ENCODE assay signal across 10 cellular contexts in genomic region chr9:125238127-125238914, GRCh38. TPM values are rescaled to one million over a fixed set of nuclear protein-coding genes. Genes with fewer than 3 reads are reported as not detected.
A peak's percentile ranks its signal among the peaks of the same experiment; 100 is the strongest.
DNase-seq lines count a peak whose midpoint lies in the region; ATAC-seq, FAIRE-seq and TF ChIP-seq lines count a peak whose summit lies in the region.
"Had no signal": no experiment of that assay in that cellular context is flagged by ENCODE, and none has a peak within 500 bp of the region (broad histone marks: within the 10 kb centered on the region; RNA-seq: fewer than 3 reads in every experiment).

No MANE protein-coding gene starts in this region.

- H3K27me3 ChIP-seq in GM06990 (replicated peaks; ENCODE audit: control insufficient read depth, insufficient read depth, low read length), result no peaks in the 10 kb centered on the region
- no peaks in the 10 kb centered on the region for H3K27me3 ChIP-seq in endothelial cell of umbilical vein (ENCODE audit: control insufficient read depth in 2 of 2, insufficient read depth in 2 of 2, low read length in 2 of 2)
- H3K27me3 ChIP-seq: esophagus squamous epithelium had no signal

- no peak for FAIRE-seq in endothelial cell of umbilical vein (lab: Jason Lieb, UNC)

- H3K27me3 Mint-ChIP-seq in osteocyte (ENCODE audit: unreplicated experiment), result no peaks in the 10 kb centered on the region

- H3K9me3 Mint-ChIP-seq in osteocyte (ENCODE audit: unreplicated experiment), result no peaks in the 10 kb centered on the region

- peak overlapping the region; percentile 93 for H3K4me2 ChIP-seq in endothelial cell of umbilical vein (ENCODE audit: insufficient read depth, low read length)

- peak overlapping the region; percentile 99 for H3K4me3 ChIP-seq in GM06990 (replicated peaks; ENCODE audit: low read depth, low read length)
- H3K4me3 ChIP-seq in endothelial cell of umbilical vein (replicated peaks in 1 of 3; ENCODE audit: insufficient read depth in 1 of 3, low read depth in 1 of 3, low read length in 3 of 3), result peak overlapping the region in 2 of 3 experiments; percentile 96 to 97

- CTCF ChIA-PET in endothelial cell of umbilical vein (lab: Charles Lee), result interaction anchor here (0.7 kb wide), 1 partner anchor 382 kb away, joined by 3 read pairs; no protein-coding TSS in a partner anchor

- peaks cover 68% of the 10 kb centered on the region for H3K4me1 Mint-ChIP-seq in osteocyte (ENCODE audit: unreplicated experiment)

- dilution Hi-C loops in endothelial cell of umbilical vein (cut with MboI; ENCODE audit: extremely low pct_ligation_motif_present, low sequenced_read_pairs), result no loop called here

- peaks cover 43% of the 10 kb centered on the region for H3K36me3 Mint-ChIP-seq in osteocyte (ENCODE audit: unreplicated experiment)

- TF ChIP-seq CTCF in GM06990 (IDR thresholded peaks at IDR 0.05; ENCODE audit: insufficient read depth, low read length, poor library complexity, severe bottlenecking), result no peak
- no peak for TF ChIP-seq CTCF in endothelial cell of umbilical vein (IDR thresholded peaks at IDR 0.05; ENCODE audit: extremely low read depth in 1 of 2, insufficient read depth in 1 of 2, low read depth in 1 of 2, low read length in 2 of 2)
- TF ChIP-seq CTCF in osteocyte (IDR thresholded peaks at IDR 0.05), result no peak

- peak overlapping the region; percentile 89 for H3K4me3 Mint-ChIP-seq in osteocyte (ENCODE audit: unreplicated experiment)

- no peak overlapping the region for H2AFZ ChIP-seq in endothelial cell of umbilical vein (ENCODE audit: low read depth, low read length)

- no TSS peak for BruUV-seq in endothelial cell of umbilical vein (replicated peaks; lab: Mats Ljungman, UMichigan)

- intact Hi-C loops in endothelial cell of umbilical vein (cut with micrococcal nuclease), result no loop called here

- DNase-seq in GM06990 (ENCODE audit: extremely low read depth, insufficient read length) (no peak), RKO (ENCODE audit: low spot score) (peak; percentile 78), endothelial cell of umbilical vein (ENCODE audit: low read depth, low spot score) (peak; percentile 10), osteocyte (ENCODE audit: extremely low spot score, unreplicated experiment) (no peak), NCI-H510A treated with DMSO at 0.1 percent for 48 hours (lab: John Stamatoyannopoulos, UW) (no peak), T1000 (lab: John Stamatoyannopoulos, UW) (no peak)
- DNase-seq: esophagus squamous epithelium, SW 1271 had no signal

- H3K27ac ChIP-seq in endothelial cell of umbilical vein (ENCODE audit: insufficient read depth, low read depth, low read length), result no peak overlapping the region
- H3K27ac ChIP-seq: esophagus squamous epithelium had no signal

- H3K36me3 ChIP-seq in GM06990 (ENCODE audit: control insufficient read depth, insufficient read depth, low read length) (peaks cover 15% of the 10 kb centered on the region), endothelial cell of umbilical vein (ENCODE audit: control insufficient read depth in 2 of 2, extremely low read depth in 1 of 2, insufficient read depth in 2 of 2, low read length in 2 of 2) (peaks cover 23 to 30% of the 10 kb centered on the region in 2 experiments)

- peak overlapping the region; percentile 19 for H3K27ac Mint-ChIP-seq in osteocyte (ENCODE audit: unreplicated experiment)

- peak; percentile 33 for TF ChIP-seq POLR2A in endothelial cell of umbilical vein (IDR thresholded peaks at IDR 0.05; ENCODE audit: low read depth, low read length)

- H3K4me1 ChIP-seq in endothelial cell of umbilical vein (ENCODE audit: control insufficient read depth, extremely low read depth, insufficient read depth, low read length), result peaks cover 44% of the 10 kb centered on the region

- ATAC-seq in GM18520 (IDR thresholded peaks at IDR 0.05; ENCODE audit: unreplicated experiment), result no peak
- ATAC-seq in HG03045 (IDR thresholded peaks at IDR 0.05; ENCODE audit: unreplicated experiment), result no peak

- H4K20me1 ChIP-seq in endothelial cell of umbilical vein (replicated peaks; ENCODE audit: control insufficient read depth, extremely low read depth, insufficient read depth, low read length), result peaks cover 16% of the 10 kb centered on the region

- H3K9ac ChIP-seq in endothelial cell of umbilical vein (replicated peaks; ENCODE audit: extremely low read depth, insufficient read depth, low read length), result peak overlapping the region; percentile 32

- H3K9me3 ChIP-seq in endothelial cell of umbilical vein (replicated peaks; ENCODE audit: control insufficient read depth, insufficient read depth, low read length), result no peaks in the 10 kb centered on the region
- H3K9me3 ChIP-seq: esophagus squamous epithelium had no signal

- POLR2A ChIA-PET in endothelial cell of umbilical vein (lab: Charles Lee), result interaction anchor here (1.1 to 1.5 kb wide), 2 partner anchors 22 to 23 kb away, joined by 3 to 4 read pairs; partner anchors contain the start of gene GAPVD1

- peaks cover 57% of the 10 kb centered on the region for H3K79me2 ChIP-seq in endothelial cell of umbilical vein (ENCODE audit: control insufficient read depth, insufficient read depth, low read length)

- no peaks in the 10 kb centered on the region for H3K9me1 ChIP-seq in endothelial cell of umbilical vein (replicated peaks; ENCODE audit: control insufficient read depth, extremely low read depth, insufficient read depth, low read length)

TF ChIP-seq in endothelial cell of umbilical vein, 7 proteins besides CTCF, POLR2A, EP300 and RAD21:
- TF ChIP-seq POLR2AphosphoS5 (IDR thresholded peaks at IDR 0.05; ENCODE audit: insufficient read depth, low read depth, low read length), result no peak
- TF ChIP-seq MAX (IDR thresholded peaks at IDR 0.05; ENCODE audit: insufficient read depth, insufficient read length), result no peak
- TF ChIP-seq JUN (IDR thresholded peaks at IDR 0.05; ENCODE audit: borderline replicate concordance, insufficient read depth, insufficient read length, low read depth), result no peak
- no peak for TF ChIP-seq MYC (IDR thresholded peaks at IDR 0.05; ENCODE audit: low read depth, low read length)
- no peak for TF ChIP-seq GATA2 (IDR thresholded peaks at IDR 0.05; ENCODE audit: insufficient read depth, insufficient read length, low read depth, low read length)
- no peak for TF ChIP-seq EZH2 (IDR thresholded peaks at IDR 0.05; ENCODE audit: borderline replicate concordance, low read depth, low read length, severe bottlenecking)
- no peak for TF ChIP-seq FOS (IDR thresholded peaks at IDR 0.05; ENCODE audit: borderline replicate concordance, insufficient read depth, low read length)
TF ChIP-seq in endothelial cell of umbilical vein: peak in this region for 0.

RNA-seq across cellular contexts. Expression of gene HSPA5, which starts 2.8 kb away (rescaled TPM):
- total RNA-seq in endothelial cell of umbilical vein, result 514 and 538 TPM in 2 replicates
- polyA plus RNA-seq in endothelial cell of umbilical vein, result 189 and 247 TPM in 2 replicates
- polyA plus RNA-seq in endothelial cell of umbilical vein (2011; cell fraction: cytosol; rRNA removed), result 275 and 318 TPM in 2 replicates
- 277 and 455 TPM in 2 replicates for polyA plus RNA-seq in endothelial cell of umbilical vein (2011; cell fraction: nucleus; rRNA removed)
- 581 and 662 TPM in 2 replicates for polyA plus RNA-seq in endothelial cell of umbilical vein (2012)
- 317 and 322 TPM in 2 replicates for polyA minus RNA-seq in endothelial cell of umbilical vein
- polyA minus RNA-seq in endothelial cell of umbilical vein (2011; cell fraction: cytosol; rRNA and poly(A)+ RNA removed), result 152 TPM
- 137 and 160 TPM in 2 replicates for polyA minus RNA-seq in endothelial cell of umbilical vein (2011; cell fraction: nucleus; rRNA and poly(A)+ RNA removed)
- 282 and 300 TPM in 2 replicates for total RNA-seq in osteocyte

RNA-seq across cellular contexts. Expression of gene GAPVD1, which starts 23.3 kb away (rescaled TPM):
- 49.2 and 53.2 TPM in 2 replicates for total RNA-seq in endothelial cell of umbilical vein
- polyA plus RNA-seq in endothelial cell of umbilical vein, result 8.4 and 10.7 TPM in 2 replicates
- polyA plus RNA-seq in endothelial cell of umbilical vein (2011; cell fraction: cytosol; rRNA removed), result 11.7 and 11.8 TPM in 2 replicates
- polyA plus RNA-seq in endothelial cell of umbilical vein (2011; cell fraction: nucleus; rRNA removed), result 41.3 and 42.3 TPM in 2 replicates
- polyA plus RNA-seq in endothelial cell of umbilical vein (2012), result 19.6 and 28.1 TPM in 2 replicates
- polyA minus RNA-seq in endothelial cell of umbilical vein, result 49.2 and 51.3 TPM in 2 replicates
- polyA minus RNA-seq in endothelial cell of umbilical vein (2011; cell fraction: cytosol; rRNA and poly(A)+ RNA removed), result 46.1 TPM
- polyA minus RNA-seq in endothelial cell of umbilical vein (2011; cell fraction: nucleus; rRNA and poly(A)+ RNA removed), result 51.1 and 77.1 TPM in 2 replicates
- total RNA-seq in osteocyte, result 56.1 and 56.5 TPM in 2 replicates

RNA-seq across cellular contexts. Expression of gene RABEPK, which starts 38.0 kb away (rescaled TPM):
- total RNA-seq in endothelial cell of umbilical vein (18.2 and 19.1 TPM in 2 replicates), osteocyte (20.2 and 20.7 TPM in 2 replicates)
- polyA plus RNA-seq in endothelial cell of umbilical vein, result 23.0 and 23.5 TPM in 2 replicates
- 32.6 and 35.5 TPM in 2 replicates for polyA plus RNA-seq in endothelial cell of umbilical vein (2011; cell fraction: cytosol; rRNA removed)
- polyA plus RNA-seq in endothelial cell of umbilical vein (2011; cell fraction: nucleus; rRNA removed), result 16.1 and 19.4 TPM in 2 replicates
- polyA plus RNA-seq in endothelial cell of umbilical vein (2012), result 30.5 and 36.5 TPM in 2 replicates
- 18.7 and 22.1 TPM in 2 replicates for polyA minus RNA-seq in endothelial cell of umbilical vein
- polyA minus RNA-seq in endothelial cell of umbilical vein (2011; cell fraction: cytosol; rRNA and poly(A)+ RNA removed), result 26.9 TPM
- 3.6 and 4.6 TPM in 2 replicates for polyA minus RNA-seq in endothelial cell of umbilical vein (2011; cell fraction: nucleus; rRNA and poly(A)+ RNA removed)

RNA-seq across cellular contexts. Expression of gene PPP6C, which starts 48.7 kb away (rescaled TPM):
- total RNA-seq in endothelial cell of umbilical vein, result 42.1 and 42.6 TPM in 2 replicates
- 14.6 and 19.3 TPM in 2 replicates for polyA plus RNA-seq in endothelial cell of umbilical vein
- 21.6 and 22.2 TPM in 2 replicates for polyA plus RNA-seq in endothelial cell of umbilical vein (2011; cell fraction: cytosol; rRNA removed)
- polyA plus RNA-seq in endothelial cell of umbilical vein (2011; cell fraction: nucleus; rRNA removed), result 11.7 and 14.8 TPM in 2 replicates
- polyA plus RNA-seq in endothelial cell of umbilical vein (2012), result 28.8 and 38.7 TPM in 2 replicates
- polyA minus RNA-seq in endothelial cell of umbilical vein, result 20.0 and 20.8 TPM in 2 replicates
- polyA minus RNA-seq in endothelial cell of umbilical vein (2011; cell fraction: cytosol; rRNA and poly(A)+ RNA removed), result 23.9 TPM
- 10.7 and 13.2 TPM in 2 replicates for polyA minus RNA-seq in endothelial cell of umbilical vein (2011; cell fraction: nucleus; rRNA and poly(A)+ RNA removed)
- 34.9 and 37.9 TPM in 2 replicates for total RNA-seq in osteocyte

Comparison
In these comparisons a context has a peak if more than half of its experiments do, and no peak if none do; other contexts are left out.
1. DNase-seq: peak in RKO (single experiment) and endothelial cell of umbilical vein (single experiment); none in GM06990 (single experiment), osteocyte (single experiment), NCI-H510A treated with DMSO at 0.1 percent for 48 hours (single experiment) and T1000 (single experiment).